In genomic region chr9:582775-583174, GRCh38 we compare ENCODE assay signal across 28 cellular contexts.
"Had no signal": no experiment of that assay in that cellular context is flagged by ENCODE, and none has a peak within 500 bp of the region (broad histone marks: within the 10 kb centered on the region; RNA-seq: fewer than 3 reads in every experiment).

No MANE protein-coding gene starts in this region.

- H3K27me3 Mint-ChIP-seq: activated CD4-positive, alpha-beta memory T cell treated with anti-CD3 and anti-CD28 coated beads, Interleukin-2, amount 10 ng/mL, durations not matched to agents 7 days and 5 days; activated CD4-positive, alpha-beta T cell treated with anti-CD3 and anti-CD28 coated beads, Interleukin-2, amount 10 ng/mL, durations not matched to agents 7 days and 5 days; activated naive CD4-positive, alpha-beta T cell treated with anti-CD3 and anti-CD28 coated beads, Interleukin-2, amount 10 ng/mL, durations not matched to agents 7 days and 5 days; activated naive CD8-positive, alpha-beta T cell treated with anti-CD3 and anti-CD28 coated beads, Interleukin-2, amount 10 ng/mL, durations not matched to agents 7 days and 5 days; brain had no signal

- H3K27ac ChIP-seq: ascending aorta, breast epithelium, coronary artery, dorsolateral prefrontal cortex, esophagus muscularis mucosa, gastroesophageal sphincter had no signal

- H3K4me1 ChIP-seq: ascending aorta, breast epithelium, gastroesophageal sphincter had no signal

- DNase-seq: activated CD4-positive, alpha-beta memory T cell treated with anti-CD3 and anti-CD28 coated beads, Interleukin-2, amount 10 ng/mL, durations not matched to agents 7 days and 5 days; activated CD4-positive, alpha-beta T cell treated with anti-CD3 and anti-CD28 coated beads for 1 hour; activated CD4-positive, alpha-beta T cell treated with anti-CD3 and anti-CD28 coated beads for 4 hours; activated CD4-positive, alpha-beta T cell treated with anti-CD3 and anti-CD28 coated beads, Interleukin-2, amount 10 ng/mL, durations not matched to agents 7 days and 5 days; activated CD4-positive, alpha-beta T cell treated with anti-CD3 and anti-CD28 coated beads, Interleukin-2, amount 50 U/mL, for 4 hours; activated CD8-positive, alpha-beta memory T cell treated with anti-CD3 and anti-CD28 coated beads, Interleukin-2, amount 50 U/mL, for 48 hours; activated gamma-delta T cell; activated naive CD4-positive, alpha-beta T cell; activated naive CD4-positive, alpha-beta T cell treated with anti-CD3 and anti-CD28 coated beads, Interleukin-2, amount 10 ng/mL, durations not matched to agents 7 days and 5 days; activated naive CD8-positive, alpha-beta T cell treated with anti-CD3 and anti-CD28 coated beads, Interleukin-2, amount 10 ng/mL, durations not matched to agents 7 days and 5 days; activated T-cell treated with anti-CD3 and anti-CD28 coated beads for 4 hours; activated T-cell treated with anti-CD3 and anti-CD28 coated beads, Interleukin-2, amount 50 U/mL, for 24 hours; activated T-cell treated with anti-CD3 and anti-CD28 coated beads, Interleukin-2, amount 50 U/mL, for 72 hours; dorsolateral prefrontal cortex; effector memory CD4-positive, alpha-beta T cell; endodermal cell; foreskin melanocyte; heart right ventricle; T-helper 2 cell had no signal

- H3K4me1 Mint-ChIP-seq: activated CD4-positive, alpha-beta memory T cell treated with anti-CD3 and anti-CD28 coated beads, Interleukin-2, amount 10 ng/mL, durations not matched to agents 7 days and 5 days; activated CD4-positive, alpha-beta T cell treated with anti-CD3 and anti-CD28 coated beads, Interleukin-2, amount 10 ng/mL, durations not matched to agents 7 days and 5 days; activated naive CD4-positive, alpha-beta T cell treated with anti-CD3 and anti-CD28 coated beads, Interleukin-2, amount 10 ng/mL, durations not matched to agents 7 days and 5 days; activated naive CD8-positive, alpha-beta T cell treated with anti-CD3 and anti-CD28 coated beads, Interleukin-2, amount 10 ng/mL, durations not matched to agents 7 days and 5 days; central memory CD8-positive, alpha-beta T cell; endodermal cell had no signal

- H3K9me3 ChIP-seq: ascending aorta, breast epithelium, esophagus muscularis mucosa, gastroesophageal sphincter had no signal

- H3K36me3 Mint-ChIP-seq: activated naive CD4-positive, alpha-beta T cell treated with anti-CD3 and anti-CD28 coated beads, Interleukin-2, amount 10 ng/mL, durations not matched to agents 7 days and 5 days; activated naive CD8-positive, alpha-beta T cell treated with anti-CD3 and anti-CD28 coated beads, Interleukin-2, amount 10 ng/mL, durations not matched to agents 7 days and 5 days had no signal

- H3K4me3 ChIP-seq: ascending aorta, breast epithelium, coronary artery, dorsolateral prefrontal cortex, esophagus muscularis mucosa, gastroesophageal sphincter, heart right ventricle had no signal

- H3K27ac Mint-ChIP-seq: activated CD4-positive, alpha-beta memory T cell treated with anti-CD3 and anti-CD28 coated beads, Interleukin-2, amount 10 ng/mL, durations not matched to agents 7 days and 5 days; activated CD4-positive, alpha-beta T cell treated with anti-CD3 and anti-CD28 coated beads, Interleukin-2, amount 10 ng/mL, durations not matched to agents 7 days and 5 days; activated naive CD4-positive, alpha-beta T cell treated with anti-CD3 and anti-CD28 coated beads, Interleukin-2, amount 10 ng/mL, durations not matched to agents 7 days and 5 days; activated naive CD4-positive, alpha-beta T cell treated with anti-CD3 and anti-CD28 coated beads, Interleukin-2, amount 50 U/mL, for 72 hours; activated naive CD8-positive, alpha-beta T cell treated with anti-CD3 and anti-CD28 coated beads, Interleukin-2, amount 10 ng/mL, durations not matched to agents 7 days and 5 days; activated T-cell treated with anti-CD3 and anti-CD28 coated beads, Interleukin-2, amount 50 U/mL, for 24 hours; activated T-cell treated with anti-CD3 and anti-CD28 coated beads, Interleukin-2, amount 50 U/mL, for 72 hours; brain; dendritic cell treated with granulocyte-macrophage colony-stimulating factor and Interleukin-4, amounts not matched to agents 40 ng/mL and 50 ng/mL, for 4 days; endodermal cell had no signal

- H3K4me3 Mint-ChIP-seq: activated CD4-positive, alpha-beta memory T cell treated with anti-CD3 and anti-CD28 coated beads, Interleukin-2, amount 10 ng/mL, durations not matched to agents 7 days and 5 days; activated CD4-positive, alpha-beta T cell treated with anti-CD3 and anti-CD28 coated beads, Interleukin-2, amount 10 ng/mL, durations not matched to agents 7 days and 5 days; activated naive CD4-positive, alpha-beta T cell treated with anti-CD3 and anti-CD28 coated beads, Interleukin-2, amount 10 ng/mL, durations not matched to agents 7 days and 5 days; activated naive CD8-positive, alpha-beta T cell treated with anti-CD3 and anti-CD28 coated beads, Interleukin-2, amount 10 ng/mL, durations not matched to agents 7 days and 5 days; activated T-cell treated with anti-CD3 and anti-CD28 coated beads, Interleukin-2, amount 50 U/mL, for 24 hours; activated T-cell treated with anti-CD3 and anti-CD28 coated beads, Interleukin-2, amount 50 U/mL, for 72 hours; brain; central memory CD8-positive, alpha-beta T cell; dendritic cell treated with granulocyte-macrophage colony-stimulating factor and Interleukin-4, amounts not matched to agents 40 ng/mL and 50 ng/mL, for 4 days; endodermal cell had no signal

- ATAC-seq: activated naive CD4-positive, alpha-beta T cell treated with anti-CD3 and anti-CD28 coated beads, Interleukin-2, amount 50 U/mL, for 72 hours; activated T-cell treated with anti-CD3 and anti-CD28 coated beads, Interleukin-2, amount 50 U/mL, for 72 hours; gastroesophageal sphincter; heart right ventricle had no signal

- H3K27me3 ChIP-seq: ascending aorta, breast epithelium, esophagus muscularis mucosa, gastroesophageal sphincter, heart right ventricle had no signal

- H3K9me3 Mint-ChIP-seq: activated CD4-positive, alpha-beta memory T cell treated with anti-CD3 and anti-CD28 coated beads, Interleukin-2, amount 10 ng/mL, durations not matched to agents 7 days and 5 days; activated naive CD4-positive, alpha-beta T cell treated with anti-CD3 and anti-CD28 coated beads, Interleukin-2, amount 50 U/mL, for 72 hours; activated naive CD8-positive, alpha-beta T cell treated with anti-CD3 and anti-CD28 coated beads, Interleukin-2, amount 10 ng/mL, durations not matched to agents 7 days and 5 days; activated T-cell treated with anti-CD3 and anti-CD28 coated beads, Interleukin-2, amount 50 U/mL, for 24 hours; activated T-cell treated with anti-CD3 and anti-CD28 coated beads, Interleukin-2, amount 50 U/mL, for 72 hours; central memory CD8-positive, alpha-beta T cell; dendritic cell treated with granulocyte-macrophage colony-stimulating factor and Interleukin-4, amounts not matched to agents 40 ng/mL and 50 ng/mL, for 4 days had no signal

- H3K36me3 ChIP-seq: ascending aorta, breast epithelium, esophagus muscularis mucosa, gastroesophageal sphincter had no signal
